Comparison of ENCODE assay signal across 10 cellular contexts in genomic region chr17:75846701-75847594, GRCh38. TPM values are rescaled to one million over a fixed set of nuclear protein-coding genes. Genes with fewer than 3 reads are reported as not detected.
DNase-seq lines count a peak whose midpoint lies in the region; TF ChIP-seq lines count a peak whose summit lies in the region.
"Had no signal": no experiment of that assay in that cellular context is flagged by ENCODE, and none has a peak within 500 bp of the region (broad histone marks: within the 10 kb centered on the region; RNA-seq: fewer than 3 reads in every experiment).

No MANE protein-coding gene starts in this region.

- H3K4me3 Mint-ChIP-seq in Caco-2 (ENCODE audit: unreplicated experiment) (no peak overlapping the region), nephron progenitor cell (no peak overlapping the region)
- H3K4me3 Mint-ChIP-seq in activated T-helper 1 cell treated with anti-CD3 and anti-CD28 coated beads, Interleukin-12 subunit alpha, Interleukin-12 subunit beta, Interleukin-2, Interleukin-4 antibody, amounts not matched to agents 30 ng/mL and 10 ng/mL and 1 ng/mL, durations not matched to agents 14 hours and 24 hours and 36 hours = peak overlapping the region; percentile 15
- H3K4me3 Mint-ChIP-seq: endodermal cell; natural killer cell treated with Interleukin-12 subunit alpha and Interleukin-12 subunit beta and Interleukin-15 and Interleukin-18, amount 100 ng/mL, for 72 hours; stimulated activated naive CD8-positive, alpha-beta T cell treated with anti-CD3 and anti-CD28 coated beads, Interleukin-15, amount 100 ng/mL, for 72 hours had no signal

- no peak overlapping the region for H3K4me3 ChIP-seq in Caco-2 (ENCODE audit: low read depth, low read length)

- H3K4me1 ChIP-seq in Caco-2 = peaks cover 41% of the 10 kb centered on the region

- POLR2A ChIA-PET in Caco-2 (lab: Charles Lee) = interaction anchor here (0.5 to 3.7 kb wide), 3 partner anchors 8 to 77 kb away, joined by 4 to 30 read pairs (median 15); partner anchors contain the start of gene WBP2

- CTCF ChIA-PET in Caco-2 (lab: Charles Lee) = interaction anchor here (0.5 to 2.8 kb wide), 6 partner anchors 9 to 577 kb away, joined by 3 to 34 read pairs (median 4); partner anchors contain the start of gene WBP2

- H3K9me3 ChIP-seq in Caco-2 = no peaks in the 10 kb centered on the region
- H3K9me3 ChIP-seq: BE2C had no signal

- no peaks in the 10 kb centered on the region for H3K27me3 Mint-ChIP-seq in Caco-2 (ENCODE audit: insufficient read depth, unreplicated experiment)
- H3K27me3 Mint-ChIP-seq in activated T-helper 1 cell treated with anti-CD3 and anti-CD28 coated beads, Interleukin-12 subunit alpha, Interleukin-12 subunit beta, Interleukin-2, Interleukin-4 antibody, amounts not matched to agents 30 ng/mL and 10 ng/mL and 1 ng/mL, durations not matched to agents 14 hours and 24 hours and 36 hours (ENCODE audit: insufficient read depth) = no peaks in the 10 kb centered on the region
- no peaks in the 10 kb centered on the region for H3K27me3 Mint-ChIP-seq in nephron progenitor cell (ENCODE audit: low read depth, poor library complexity)
- H3K27me3 Mint-ChIP-seq: natural killer cell treated with Interleukin-12 subunit alpha and Interleukin-12 subunit beta and Interleukin-15 and Interleukin-18, amount 100 ng/mL, for 72 hours; stimulated activated naive CD8-positive, alpha-beta T cell treated with anti-CD3 and anti-CD28 coated beads, Interleukin-15, amount 100 ng/mL, for 72 hours had no signal

- H3K36me3 ChIP-seq in Caco-2 (ENCODE audit: control insufficient read depth, insufficient read depth, low read length) = peaks cover 8% of the 10 kb centered on the region

- intact Hi-C loops in Caco-2 (cut with micrococcal nuclease; ENCODE audit: unreplicated experiment) = loop anchor here (1.0 kb wide), 1 partner anchor 8 kb away; the partner anchor contains the start of gene WBP2
- intact Hi-C loops in activated T-helper 1 cell treated with anti-CD3 and anti-CD28 coated beads, Interleukin-12 subunit alpha, Interleukin-12 subunit beta, Interleukin-2, Interleukin-4 antibody, amounts not matched to agents 30 ng/mL and 10 ng/mL and 1 ng/mL, durations not matched to agents 14 hours and 24 hours and 36 hours (cut with micrococcal nuclease) = no loop called here

- DNase-seq in Caco-2 (no peak), nephron progenitor cell (no peak), NCI-H82 (lab: John Stamatoyannopoulos, UW) (no peak), NCI-H2029 treated with DMSO at 0.1 percent for 48 hours (lab: John Stamatoyannopoulos, UW) (no peak)
- DNase-seq in activated T-helper 1 cell treated with anti-CD3 and anti-CD28 coated beads, Interleukin-12 subunit alpha, Interleukin-12 subunit beta, Interleukin-2, Interleukin-4 antibody, amounts not matched to agents 30 ng/mL and 10 ng/mL and 1 ng/mL, durations not matched to agents 14 hours and 24 hours and 36 hours (ENCODE audit: low spot score) = no peak
- DNase-seq in stimulated activated CD4-positive, alpha-beta T cell treated with anti-CD3 and anti-CD28 coated beads, Interleukin-12 subunit alpha, Interleukin-12 subunit beta, amount 100 ng/mL, for 4 hours = no peak
- DNase-seq: BE2C; endodermal cell; stimulated activated naive CD8-positive, alpha-beta T cell treated with anti-CD3 and anti-CD28 coated beads, Interleukin-15, amount 100 ng/mL, for 72 hours had no signal

- no peak for TF ChIP-seq CTCF in Caco-2 (IDR thresholded peaks at IDR 0.05; ENCODE audit: insufficient read depth in 1 of 2, low read depth in 1 of 2, low read length in 1 of 2, severe bottlenecking in 1 of 2, unreplicated experiment in 1 of 2)
- no peak for TF ChIP-seq CTCF in nephron progenitor cell (IDR thresholded peaks at IDR 0.05)

- H3K36me3 Mint-ChIP-seq in Caco-2 (ENCODE audit: insufficient read depth, unreplicated experiment) = peaks cover 36% of the 10 kb centered on the region
- H3K36me3 Mint-ChIP-seq in activated T-helper 1 cell treated with anti-CD3 and anti-CD28 coated beads, Interleukin-12 subunit alpha, Interleukin-12 subunit beta, Interleukin-2, Interleukin-4 antibody, amounts not matched to agents 30 ng/mL and 10 ng/mL and 1 ng/mL, durations not matched to agents 14 hours and 24 hours and 36 hours (ENCODE audit: low read depth) = peaks cover 27% of the 10 kb centered on the region
- H3K36me3 Mint-ChIP-seq in nephron progenitor cell (ENCODE audit: low read depth) = peaks cover 19% of the 10 kb centered on the region
- H3K36me3 Mint-ChIP-seq: natural killer cell treated with Interleukin-12 subunit alpha and Interleukin-12 subunit beta and Interleukin-15 and Interleukin-18, amount 100 ng/mL, for 72 hours had no signal

- H3K9me3 Mint-ChIP-seq in Caco-2 (ENCODE audit: unreplicated experiment) = no peaks in the 10 kb centered on the region
- H3K9me3 Mint-ChIP-seq in activated T-helper 1 cell treated with anti-CD3 and anti-CD28 coated beads, Interleukin-12 subunit alpha, Interleukin-12 subunit beta, Interleukin-2, Interleukin-4 antibody, amounts not matched to agents 30 ng/mL and 10 ng/mL and 1 ng/mL, durations not matched to agents 14 hours and 24 hours and 36 hours = no peaks in the 10 kb centered on the region
- no peaks in the 10 kb centered on the region for H3K9me3 Mint-ChIP-seq in nephron progenitor cell
- H3K9me3 Mint-ChIP-seq: endodermal cell; natural killer cell treated with Interleukin-12 subunit alpha and Interleukin-12 subunit beta and Interleukin-15 and Interleukin-18, amount 100 ng/mL, for 72 hours; stimulated activated naive CD8-positive, alpha-beta T cell treated with anti-CD3 and anti-CD28 coated beads, Interleukin-15, amount 100 ng/mL, for 72 hours had no signal

- H3K27ac Mint-ChIP-seq in Caco-2 (ENCODE audit: unreplicated experiment) = peak overlapping the region; percentile 93
- no peak overlapping the region for H3K27ac Mint-ChIP-seq in activated T-helper 1 cell treated with anti-CD3 and anti-CD28 coated beads, Interleukin-12 subunit alpha, Interleukin-12 subunit beta, Interleukin-2, Interleukin-4 antibody, amounts not matched to agents 30 ng/mL and 10 ng/mL and 1 ng/mL, durations not matched to agents 14 hours and 24 hours and 36 hours
- H3K27ac Mint-ChIP-seq in nephron progenitor cell = peak overlapping the region; percentile 54

- peaks cover 26% of the 10 kb centered on the region for H3K4me1 Mint-ChIP-seq in Caco-2 (ENCODE audit: low read depth, unreplicated experiment)
- peaks cover 16% of the 10 kb centered on the region for H3K4me1 Mint-ChIP-seq in activated T-helper 1 cell treated with anti-CD3 and anti-CD28 coated beads, Interleukin-12 subunit alpha, Interleukin-12 subunit beta, Interleukin-2, Interleukin-4 antibody, amounts not matched to agents 30 ng/mL and 10 ng/mL and 1 ng/mL, durations not matched to agents 14 hours and 24 hours and 36 hours (ENCODE audit: low read depth)
- peaks cover 40% of the 10 kb centered on the region for H3K4me1 Mint-ChIP-seq in nephron progenitor cell

- H3K27me3 ChIP-seq in Caco-2 (replicated peaks; ENCODE audit: control insufficient read depth, insufficient read depth, low read length) = no peaks in the 10 kb centered on the region
- H3K27me3 ChIP-seq: BE2C had no signal

- no TSS peak for BruUV-seq in Caco-2 (replicated peaks; lab: Mats Ljungman, UMichigan)

RNA-seq across cellular contexts. Expression of gene UNC13D, which starts 2.7 kb away (rescaled TPM):
- total RNA-seq in Caco-2 (2022) = 5.5 and 9.0 TPM in 2 replicates
- 185 and 186 TPM in 2 replicates for total RNA-seq in activated T-helper 1 cell treated with anti-CD3 and anti-CD28 coated beads, Interleukin-12 subunit alpha, Interleukin-12 subunit beta, Interleukin-2, Interleukin-4 antibody, amounts not matched to agents 30 ng/mL and 10 ng/mL and 1 ng/mL, durations not matched to agents 14 hours and 24 hours and 36 hours

RNA-seq across cellular contexts. Expression of gene WBP2, which starts 8.2 kb away (rescaled TPM):
- total RNA-seq in Caco-2 (2022) = 66.6 and 72.3 TPM in 2 replicates
- total RNA-seq in activated T-helper 1 cell treated with anti-CD3 and anti-CD28 coated beads, Interleukin-12 subunit alpha, Interleukin-12 subunit beta, Interleukin-2, Interleukin-4 antibody, amounts not matched to agents 30 ng/mL and 10 ng/mL and 1 ng/mL, durations not matched to agents 14 hours and 24 hours and 36 hours = 68.8 and 74.4 TPM in 2 replicates

RNA-seq across cellular contexts. Expression of gene TRIM47, which starts 31.4 kb away (rescaled TPM):
- 2.0 and 2.5 TPM in 2 replicates for total RNA-seq in Caco-2 (2022)
- total RNA-seq in activated T-helper 1 cell treated with anti-CD3 and anti-CD28 coated beads, Interleukin-12 subunit alpha, Interleukin-12 subunit beta, Interleukin-2, Interleukin-4 antibody, amounts not matched to agents 30 ng/mL and 10 ng/mL and 1 ng/mL, durations not matched to agents 14 hours and 24 hours and 36 hours = 30.5 and 32.7 TPM in 2 replicates

RNA-seq across cellular contexts. Expression of gene TRIM65, which starts 49.8 kb away (rescaled TPM):
- 23.1 and 25.2 TPM in 2 replicates for total RNA-seq in Caco-2 (2022)
- total RNA-seq in activated T-helper 1 cell treated with anti-CD3 and anti-CD28 coated beads, Interleukin-12 subunit alpha, Interleukin-12 subunit beta, Interleukin-2, Interleukin-4 antibody, amounts not matched to agents 30 ng/mL and 10 ng/mL and 1 ng/mL, durations not matched to agents 14 hours and 24 hours and 36 hours = 45.0 and 53.7 TPM in 2 replicates

RNA-seq across cellular contexts. Expression of gene MRPL38, which starts 57.7 kb away (rescaled TPM):
- 157 and 163 TPM in 2 replicates for total RNA-seq in Caco-2 (2022)
- 151 and 160 TPM in 2 replicates for total RNA-seq in activated T-helper 1 cell treated with anti-CD3 and anti-CD28 coated beads, Interleukin-12 subunit alpha, Interleukin-12 subunit beta, Interleukin-2, Interleukin-4 antibody, amounts not matched to agents 30 ng/mL and 10 ng/mL and 1 ng/mL, durations not matched to agents 14 hours and 24 hours and 36 hours

Comparison
In these comparisons a context has a peak if more than half of its experiments do, and no peak if none do; other contexts are left out.
1. RNA of gene UNC13D, which starts 2.7 kb away (total RNA-seq): 185 to 186 TPM in activated T-helper 1 cell treated with anti-CD3 and anti-CD28 coated beads, Interleukin-12 subunit alpha, Interleukin-12 subunit beta, Interleukin-2, Interleukin-4 antibody, amounts not matched to agents 30 ng/mL and 10 ng/mL and 1 ng/mL, durations not matched to agents 14 hours and 24 hours and 36 hours; 5.5 to 9.0 TPM in Caco-2; every median in the first group is over 10 times any median in the second.